ENCODE assay signal across 15 cellular contexts in the genomic region with DNA sequence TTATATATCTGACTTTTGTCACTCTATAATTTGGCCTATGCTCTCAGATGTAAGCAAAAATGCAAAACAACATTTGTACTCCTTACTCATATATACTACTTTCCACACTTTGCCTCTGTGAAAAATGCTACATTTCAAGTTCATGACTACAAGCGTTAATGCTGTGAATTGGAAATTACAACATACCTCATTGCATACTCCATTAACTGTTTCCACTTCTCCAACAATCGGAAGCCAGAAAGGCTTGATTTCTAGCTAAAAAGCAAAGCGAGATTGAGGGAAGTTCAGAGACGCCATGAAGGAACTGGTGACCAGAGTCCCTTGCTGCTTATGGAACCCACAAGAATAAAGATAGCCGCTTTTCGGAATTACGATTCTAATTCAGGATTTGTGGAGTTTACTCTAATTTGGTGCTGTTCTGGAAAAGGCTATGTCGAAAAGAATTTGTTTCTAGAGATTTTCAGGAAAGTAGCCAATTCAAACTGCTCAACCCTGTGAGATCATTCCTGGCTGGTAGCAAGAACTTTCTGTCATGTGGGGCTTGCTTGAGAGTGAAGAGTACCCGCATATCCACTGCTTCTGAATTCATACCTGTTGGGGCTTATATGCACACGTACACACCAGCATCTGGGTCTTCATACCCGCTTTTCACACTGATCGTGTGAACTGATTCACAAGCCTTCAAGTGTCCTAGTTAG.
DNase-seq lines count a peak whose midpoint lies in the region; ATAC-seq, FAIRE-seq and TF ChIP-seq lines count a peak whose summit lies in the region.
"Had no signal": no experiment of that assay in that cellular context is flagged by ENCODE, and none has a peak within 500 bp of the region (broad histone marks: within the 10 kb centered on the region; RNA-seq: fewer than 3 reads in every experiment).

No MANE protein-coding gene starts in this region.

- intact Hi-C loops in K562 (cut with micrococcal nuclease) (no loop called here), sciatic nerve (cut with DNase I) (no loop called here)
- intact Hi-C loops in naive thymus-derived CD4-positive, alpha-beta T cell (cut with micrococcal nuclease), result no loop called here

- H4K20me1 ChIP-seq in K562 (replicated peaks; ENCODE audit: control insufficient read depth, insufficient read depth, low read length) (no peaks in the 10 kb centered on the region), keratinocyte (ENCODE audit: control insufficient read depth, extremely low read depth, insufficient read depth, low read length) (no peaks in the 10 kb centered on the region)

- 84% methylated on average over 12 of the region's 12 CpGs for WGBS in K562 (ENCODE audit: insufficient coverage, low coverage, missing lambda C conversion rate)

- H2AFZ ChIP-seq in K562 (ENCODE audit: low read depth, low read length) (peak overlapping the region; percentile 99), keratinocyte (ENCODE audit: control insufficient read depth, low read length) (peak overlapping the region; percentile 86)

- no peaks in the 10 kb centered on the region for H3K9me3 Mint-ChIP-seq in naive thymus-derived CD4-positive, alpha-beta T cell

- H3K27me3 ChIP-seq in K562 (ENCODE audit: control insufficient read depth in 2 of 2, insufficient read depth in 2 of 2, low read length in 2 of 2) (no peaks in the 10 kb centered on the region), keratinocyte (ENCODE audit: control insufficient read depth, extremely low read depth, insufficient read depth, low read length) (no peaks in the 10 kb centered on the region)
- no peaks in the 10 kb centered on the region for H3K27me3 ChIP-seq in naive thymus-derived CD4-positive, alpha-beta T cell (ENCODE audit: control insufficient read depth in 2 of 2, insufficient read depth in 2 of 2, low read length in 2 of 2)
- H3K27me3 ChIP-seq: spleen had no signal

- dilution Hi-C loops in keratinocyte (cut with MboI; ENCODE audit: extremely low pct_ligation_motif_present, low sequenced_read_pairs), result no loop called here

- TF ChIP-seq EP300 in K562 (IDR thresholded peaks at IDR 0.05; ENCODE audit: low read length), result no peak

- H3K4me3 Mint-ChIP-seq in naive thymus-derived CD4-positive, alpha-beta T cell, result no peak overlapping the region
- H3K4me3 Mint-ChIP-seq: B cell had no signal

- CTCF ChIA-PET in K562 (lab: Yijun Ruan, JAX; ENCODE audit: low intra/inter-chr PET ratio), result no interaction called here
- CTCF ChIA-PET in naive thymus-derived CD4-positive, alpha-beta T cell (lab: Charles Lee), result no interaction called here

- H3K79me2 ChIP-seq in K562 (ENCODE audit: control insufficient read depth, insufficient read depth, low read length) (no peaks in the 10 kb centered on the region), keratinocyte (ENCODE audit: control insufficient read depth, insufficient read depth, low read length) (no peaks in the 10 kb centered on the region)

- no peaks in the 10 kb centered on the region for H3K36me3 Mint-ChIP-seq in naive thymus-derived CD4-positive, alpha-beta T cell

- DNase-seq in EH (ENCODE audit: low read depth) (peak; percentile 42), K562 (ENCODE audit: extremely low read depth in 1 of 4, low spot score in 3 of 4) (no peak), keratinocyte (ENCODE audit: low read depth, low spot score) (no peak), sciatic nerve (ENCODE audit: low spot score) (no peak), GM19238 (ENCODE audit: insufficient read length, low spot score) (no peak), GM12891 (ENCODE audit: insufficient read length, low spot score) (no peak)
- no peak for DNase-seq in naive thymus-derived CD4-positive, alpha-beta T cell
- DNase-seq: activated CD8-positive, alpha-beta memory T cell treated with anti-CD3 and anti-CD28 coated beads, Interleukin-2, amount 50 U/mL, for 4 hours; amniotic stem cell; spleen; stimulated activated CD8-positive, alpha-beta memory T cell treated with anti-CD3 and anti-CD28 coated beads, Interleukin-4, amount 100 ng/mL, for 48 hours; T-helper 9 cell had no signal

- H3K9ac ChIP-seq in K562 (ENCODE audit: insufficient read depth in 1 of 2, low read depth in 2 of 2, low read length in 2 of 2) (no peak overlapping the region), keratinocyte (ENCODE audit: control insufficient read depth, extremely low read depth, insufficient read depth, low read length) (no peak overlapping the region)

- peaks cover 0 to 6% (median 0%) of the 10 kb centered on the region in 7 donors for H3K4me1 Mint-ChIP-seq in naive thymus-derived CD4-positive, alpha-beta T cell
- H3K4me1 Mint-ChIP-seq: B cell had no signal

- BruUV-seq in K562 (replicated peaks; lab: Mats Ljungman, UMichigan), result no TSS peak

- POLR2A ChIA-PET in K562 (lab: Yijun Ruan, JAX), result interaction anchor here (3.5 kb wide), 1 partner anchor 97 kb away, joined by 17 read pairs; a partner anchor contains a TSS
- POLR2A ChIA-PET in naive thymus-derived CD4-positive, alpha-beta T cell (lab: Charles Lee), result no interaction called here

- no peak for ATAC-seq in K562
- peak; percentile 53 for ATAC-seq in sciatic nerve
- no peak for ATAC-seq in HG03280 (IDR thresholded peaks at IDR 0.05; ENCODE audit: unreplicated experiment)
- no peak for ATAC-seq in naive thymus-derived CD4-positive, alpha-beta T cell
- ATAC-seq: left colon had no signal

- H3K36me3 ChIP-seq in K562 (ENCODE audit: control insufficient read depth, insufficient read depth, low read length) (no peaks in the 10 kb centered on the region), keratinocyte (ENCODE audit: control insufficient read depth in 2 of 2, extremely low read depth in 1 of 2, insufficient read depth in 2 of 2, low read length in 2 of 2) (no peaks in the 10 kb centered on the region)
- H3K36me3 ChIP-seq in naive thymus-derived CD4-positive, alpha-beta T cell (ENCODE audit: control insufficient read depth in 2 of 3, insufficient read depth in 3 of 3, low read length in 3 of 3), result no peaks in the 10 kb centered on the region
- H3K36me3 ChIP-seq: spleen had no signal

- H3K4me3 ChIP-seq in K562, result no peak overlapping the region
- H3K4me3 ChIP-seq in keratinocyte (ENCODE audit: control insufficient read depth in 2 of 3, extremely low read depth in 1 of 3, insufficient read depth in 2 of 3, low read depth in 1 of 3, low read length in 3 of 3), result no peak overlapping the region
- no peak overlapping the region for H3K4me3 ChIP-seq in naive thymus-derived CD4-positive, alpha-beta T cell (ENCODE audit: low read length)
- H3K4me3 ChIP-seq: spleen had no signal

- H3K27ac ChIP-seq in K562 (ENCODE audit: extremely low read depth, low read depth, low read length) (no peak overlapping the region; the same call in 2 of the 3 replicates), keratinocyte (ENCODE audit: control insufficient read depth, insufficient read depth, low read length) (peak overlapping the region; percentile 53)
- H3K27ac ChIP-seq in naive thymus-derived CD4-positive, alpha-beta T cell (ENCODE audit: low read depth, low read length), result no peak overlapping the region

- H3K27me3 Mint-ChIP-seq in naive thymus-derived CD4-positive, alpha-beta T cell, result peaks cover 0 to 4% (median 0%) of the 10 kb centered on the region in 5 donors
- H3K27me3 Mint-ChIP-seq: B cell had no signal

- TF ChIP-seq POLR2A in K562 (conservative IDR thresholded peaks at IDR 0.05) (no peak), GM12891 (IDR thresholded peaks at IDR 0.05; ENCODE audit: low read depth, low read length) (no peak)

- no peak overlapping the region for H3K27ac Mint-ChIP-seq in naive thymus-derived CD4-positive, alpha-beta T cell
- H3K27ac Mint-ChIP-seq: B cell had no signal

- H3K4me1 ChIP-seq in K562 (replicated peaks in 1 of 2; ENCODE audit: control insufficient read depth in 2 of 2, insufficient read depth in 2 of 2, low read length in 2 of 2) (peaks cover 14 to 38% of the 10 kb centered on the region in 2 experiments), keratinocyte (ENCODE audit: control insufficient read depth, extremely low read depth, insufficient read depth, low read length) (peaks cover 34% of the 10 kb centered on the region)
- H3K4me1 ChIP-seq in naive thymus-derived CD4-positive, alpha-beta T cell (ENCODE audit: control insufficient read depth in 2 of 2, insufficient read depth in 2 of 2, low read length in 2 of 2), result no peaks in the 10 kb centered on the region

- H3K4me2 ChIP-seq in K562 (ENCODE audit: insufficient read depth, low read length) (peak overlapping the region; percentile 21; the same call in 1 of the 2 replicates), keratinocyte (ENCODE audit: control insufficient read depth, extremely low read depth, insufficient read depth, low read depth, low read length) (peak overlapping the region; percentile 54)

- FAIRE-seq in K562 (lab: Jason Lieb, UNC) (peak; percentile 46), keratinocyte (lab: Jason Lieb, UNC) (no peak), GM12891 (lab: Jason Lieb, UNC) (no peak)

- no peaks in the 10 kb centered on the region for H3K9me3 ChIP-seq in K562 (replicated peaks; ENCODE audit: control insufficient read depth, insufficient read depth, low read depth, low read length)
- no peaks in the 10 kb centered on the region for H3K9me3 ChIP-seq in keratinocyte (ENCODE audit: control insufficient read depth, low read depth, low read length)
- H3K9me3 ChIP-seq in naive thymus-derived CD4-positive, alpha-beta T cell (ENCODE audit: control insufficient read depth in 2 of 3, low read length in 3 of 3), result no peaks in the 10 kb centered on the region
- H3K9me3 ChIP-seq: spleen had no signal

- no peaks in the 10 kb centered on the region for H3K9me1 ChIP-seq in K562 (ENCODE audit: control insufficient read depth, insufficient read depth, low read length)
- no peaks in the 10 kb centered on the region for H3K9me1 ChIP-seq in keratinocyte (ENCODE audit: control insufficient read depth, extremely low read depth, insufficient read depth, low read length)

- in situ Hi-C loops in K562 (cut with MboI), result no loop called here

- no peak for TF ChIP-seq RAD21 in K562 (CRISPR knock-in tag; conservative IDR thresholded peaks at IDR 0.05 in 1 of 2, IDR thresholded peaks at IDR 0.05 in 1 of 2)

- TF ChIP-seq CTCF in K562 (IDR thresholded peaks at IDR 0.05 in 2 of 3, conservative IDR thresholded peaks at IDR 0.05 in 1 of 3; ENCODE audit: insufficient read depth in 2 of 3, low read depth in 1 of 3, low read length in 3 of 3), result no peak
- no peak for TF ChIP-seq CTCF in keratinocyte (optimal IDR thresholded peaks at IDR 0.05 in 1 of 3, IDR thresholded peaks at IDR 0.05 in 1 of 3, conservative IDR thresholded peaks at IDR 0.05 in 1 of 3; ENCODE audit: extremely low read depth in 1 of 3, insufficient read depth in 2 of 3, low read length in 3 of 3)

TF ChIP-seq in K562, 482 proteins besides CTCF, POLR2A, EP300 and RAD21:
- TF ChIP-seq U2AF1 (optimal IDR thresholded peaks at IDR 0.05; ENCODE audit: low read depth, low read length) (no peak), ARNT (IDR thresholded peaks at IDR 0.05) (0 out of 4 replicates have a peak, but pooled peaks of 1 of the 2 experiments have one; percentile 59)
TF ChIP-seq in K562: peak in this region for 1.

TF ChIP-seq in GM12891, 5 proteins besides CTCF, POLR2A, EP300 and RAD21 (continues in another document):
- TF ChIP-seq TAF1 (IDR thresholded peaks at IDR 0.05; ENCODE audit: low read depth, low read length) (no peak), SPI1 (IDR thresholded peaks at IDR 0.05; ENCODE audit: low read depth, low read length) (no peak), PAX5 (IDR thresholded peaks at IDR 0.05; ENCODE audit: insufficient read depth, low read length, severe bottlenecking) (no peak), POLR2AphosphoS5 (IDR thresholded peaks at IDR 0.05; ENCODE audit: low read depth, low read length) (no peak)
